ENCODE assay signal across 8 cellular contexts in the genomic region with DNA sequence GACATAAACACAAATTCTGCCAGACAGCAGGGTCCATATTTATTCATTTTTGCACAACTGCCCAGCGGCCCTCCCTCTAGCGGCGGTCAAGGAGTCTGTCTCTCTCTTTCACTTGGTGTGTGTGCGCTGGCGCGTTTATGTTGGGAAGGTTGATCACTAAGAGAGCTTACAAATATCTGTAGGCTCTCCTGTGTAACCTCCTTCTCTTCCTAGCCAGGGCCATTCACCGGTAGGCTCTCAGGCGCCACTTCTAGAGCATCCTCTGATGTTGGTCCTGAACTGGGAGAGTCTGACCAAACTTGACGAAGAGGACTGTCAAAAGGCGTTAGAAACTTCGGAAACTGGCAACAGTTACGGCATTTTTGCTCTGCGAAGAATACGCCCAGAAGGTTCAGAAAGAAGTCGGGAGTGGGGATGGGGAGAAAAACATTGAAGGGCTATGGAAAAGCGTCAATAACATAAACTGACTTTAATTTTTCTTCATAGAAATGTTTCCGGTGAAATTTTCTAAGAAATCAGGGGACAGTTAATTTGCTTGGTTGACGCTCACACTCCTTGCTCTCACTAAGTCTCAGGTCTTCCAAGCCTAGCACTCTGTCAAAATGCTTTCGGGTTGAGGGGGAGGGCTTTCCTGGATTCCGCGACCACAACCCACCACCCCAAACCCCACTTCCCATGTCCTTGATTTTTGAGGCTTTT.
DNase-seq lines count a peak whose midpoint lies in the region; ATAC-seq and TF ChIP-seq lines count a peak whose summit lies in the region.

No MANE protein-coding gene starts in this region.

- no peaks in the 10 kb centered on the region for H3K9me3 ChIP-seq in HEK293 (ENCODE audit: control insufficient read depth, insufficient read depth, low read depth, low read length)
- no peaks in the 10 kb centered on the region for H3K9me3 ChIP-seq in tibial nerve

- no peak for TF ChIP-seq POLR2A in tibial nerve (IDR thresholded peaks at IDR 0.05)

- H3K4me1 ChIP-seq in HEK293 (ENCODE audit: control insufficient read depth, insufficient read depth, low read length), result no peaks in the 10 kb centered on the region; the same call in 1 of the 2 replicates
- H3K4me1 ChIP-seq in tibial nerve, result peaks cover 0 to 34% (median 0%) of the 10 kb centered on the region in 4 donors

- POLR2A ChIA-PET in HEK293 (lab: Yijun Ruan, JAX), result no interaction called here

- H3K4me3 ChIP-seq in HEK293 (ENCODE audit: low read depth, low read length) (peak overlapping the region; percentile 63), tibial nerve (peak overlapping the region in 3 of 4 donors; percentile 47 to 70 (median 56))

- ATAC-seq in activated CD4-positive, CD25-positive, alpha-beta regulatory T cell treated with anti-CD3 and anti-CD28 coated beads, Interleukin-2, amount 50 U/mL, for 24 hours, result no peak

- no peaks in the 10 kb centered on the region for H3K36me3 ChIP-seq in HEK293 (ENCODE audit: control insufficient read depth in 2 of 2, insufficient read depth in 1 of 2, low read length in 2 of 2)
- no peaks in the 10 kb centered on the region for H3K36me3 ChIP-seq in tibial nerve

- H3K27me3 ChIP-seq in tibial nerve, result peaks cover 0 to 24% of the 10 kb centered on the region in 2 donors

- CTCF ChIA-PET in HEK293 (lab: Yijun Ruan, JAX), result interaction anchor here (0.6 to 1.3 kb wide), 8 partner anchors 34 to 934 kb away, joined by 3 to 8 read pairs (median 4); no protein-coding TSS in a partner anchor

- peak; percentile 5 for DNase-seq in A172 (ENCODE audit: low spot score)
- peak; percentile 11 for DNase-seq in amniotic epithelial cell (ENCODE audit: low read depth)
- peak; percentile 79 for DNase-seq in islet precursor cell
- no peak for DNase-seq in tibial nerve (ENCODE audit: low spot score in 2 of 2)
- no peak for DNase-seq in NCI-H446 (lab: John Stamatoyannopoulos, UW)
- DNase-seq in GM19240 (ENCODE audit: insufficient read length, low spot score), result no peak

- H3K27ac ChIP-seq in HEK293 (ENCODE audit: extremely low read depth, low read depth, low read length) (no peak overlapping the region), tibial nerve (no peak overlapping the region)

- TF ChIP-seq EP300 in tibial nerve (IDR thresholded peaks at IDR 0.05), result no peak

- WGBS in tibial nerve, 2 donors, result 3 to 4% methylated on average over 21 of the region's 21 CpGs

- TF ChIP-seq CTCF in HEK293 (tag by site-specific recombination; IDR thresholded peaks at IDR 0.05) (0 out of 2 replicates have a peak, but pooled peaks have one; percentile 12), tibial nerve (IDR thresholded peaks at IDR 0.05) (peak in 4 of 5 experiments; percentile 17 to 52 (median 24))

TF ChIP-seq in HEK293, 187 proteins besides CTCF, POLR2A, EP300 and RAD21:
- no peak for TF ChIP-seq INSM2 (tag by site-specific recombination; IDR thresholded peaks at IDR 0.05)
- TF ChIP-seq, protein P1, sequence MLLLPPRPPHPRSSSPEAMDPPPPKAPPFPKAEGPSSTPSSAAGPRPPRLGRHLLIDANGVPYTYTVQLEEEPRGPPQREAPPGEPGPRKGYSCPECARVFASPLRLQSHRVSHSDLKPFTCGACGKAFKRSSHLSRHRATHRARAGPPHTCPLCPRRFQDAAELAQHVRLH (tag by site-specific recombination; IDR thresholded peaks at IDR 0.05), result no peak
- TF ChIP-seq ZNF664 (tag by site-specific recombination; IDR thresholded peaks at IDR 0.05), result no peak
- TF ChIP-seq ZNF266 (tag by site-specific recombination; IDR thresholded peaks at IDR 0.05; ENCODE audit: low read depth), result no peak
- no peak for TF ChIP-seq ZNF530 (tag by site-specific recombination; IDR thresholded peaks at IDR 0.05; ENCODE audit: low read depth)
- TF ChIP-seq ZSCAN30 (tag by site-specific recombination; IDR thresholded peaks at IDR 0.05), result no peak
- no peak for TF ChIP-seq ZNF366 (tag by site-specific recombination; conservative IDR thresholded peaks at IDR 0.05)
- TF ChIP-seq, protein P2, sequence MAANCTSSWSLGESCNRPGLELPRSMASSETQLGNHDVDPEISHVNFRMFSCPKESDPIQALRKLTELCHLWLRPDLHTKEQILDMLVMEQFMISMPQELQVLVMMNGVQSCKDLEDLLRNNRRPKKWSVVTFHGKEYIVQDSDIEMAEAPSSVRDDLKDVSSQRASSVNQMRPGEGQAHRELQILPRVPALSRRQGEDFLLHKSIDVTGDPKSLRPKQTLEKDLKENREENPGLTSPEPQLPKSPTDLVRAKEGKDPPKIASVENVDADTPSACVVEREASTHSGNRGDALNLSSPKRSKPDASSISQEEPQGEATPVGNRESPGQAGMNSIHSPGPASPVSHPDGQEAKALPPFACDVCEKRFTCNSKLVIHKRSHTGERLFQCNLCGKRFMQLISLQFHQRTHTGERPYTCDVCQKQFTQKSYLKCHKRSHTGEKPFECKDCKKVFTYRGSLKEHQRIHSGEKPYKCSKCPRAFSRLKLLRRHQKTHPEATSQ (tag by site-specific recombination; IDR thresholded peaks at IDR 0.05), result no peak
- TF ChIP-seq KLF8 (tag by site-specific recombination; IDR thresholded peaks at IDR 0.05), result no peak
- TF ChIP-seq REST (tag by site-specific recombination; IDR thresholded peaks at IDR 0.05), result no peak
- no peak for TF ChIP-seq GLI2 (tag by site-specific recombination; IDR thresholded peaks at IDR 0.05; ENCODE audit: borderline replicate concordance, low read depth)
- TF ChIP-seq ZNF548 (tag by site-specific recombination; IDR thresholded peaks at IDR 0.05), result no peak
- TF ChIP-seq ZFP41 (tag by site-specific recombination; IDR thresholded peaks at IDR 0.05; ENCODE audit: borderline replicate concordance), result no peak
- TF ChIP-seq ZBTB20 (tag by site-specific recombination; IDR thresholded peaks at IDR 0.05), result no peak
- no peak for TF ChIP-seq ZNF521 (tag by site-specific recombination; IDR thresholded peaks at IDR 0.05)
- no peak for TF ChIP-seq ZNF175 (tag by site-specific recombination; IDR thresholded peaks at IDR 0.05)
- TF ChIP-seq ZFP3 (tag by site-specific recombination; IDR thresholded peaks at IDR 0.05; ENCODE audit: low read depth), result no peak
- no peak for TF ChIP-seq ZNF280D (tag by site-specific recombination; IDR thresholded peaks at IDR 0.05)

Comparison
In these comparisons a context has a peak if more than half of its experiments do, and no peak if none do; other contexts are left out.
1. DNase-seq: peak in A172 (single experiment), amniotic epithelial cell (single experiment) and islet precursor cell (single experiment); none in tibial nerve (0 of 2), NCI-H446 (0 of 2) and GM19240 (single experiment).